22 cellular contexts compared by ENCODE assay signal in the genomic region with DNA sequence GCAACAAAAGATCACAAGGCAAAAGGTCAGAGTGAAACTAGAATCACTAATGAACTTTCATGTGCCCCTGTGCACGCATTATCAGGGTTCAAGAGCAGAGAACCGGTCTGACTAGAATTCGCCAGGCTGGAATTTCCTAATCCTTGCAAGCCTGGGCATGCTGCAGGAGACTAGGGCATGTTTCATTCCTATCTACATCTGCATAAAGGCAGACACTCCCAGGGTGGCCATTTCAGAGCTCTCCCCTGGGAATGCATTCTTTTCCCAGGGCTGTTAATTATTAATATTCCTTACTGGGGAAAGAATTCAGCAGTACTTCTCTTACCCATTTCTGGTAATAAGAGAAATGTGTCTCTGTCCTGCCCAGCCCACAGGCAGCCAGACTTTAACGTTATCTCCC.
"Had no signal": no experiment of that assay in that cellular context is flagged by ENCODE, and none has a peak within 500 bp of the region (broad histone marks: within the 10 kb centered on the region; RNA-seq: fewer than 3 reads in every experiment).

No MANE protein-coding gene starts in this region.

- H3K27me3 Mint-ChIP-seq: activated naive CD8-positive, alpha-beta T cell treated with anti-CD3 and anti-CD28 coated beads, Interleukin-2, amount 10 ng/mL, durations not matched to agents 7 days and 5 days; activated T-cell treated with anti-CD3 and anti-CD28 coated beads, Interleukin-2, amount 50 U/mL, for 24 hours; activated T-helper 17 cell treated with anti-CD3 and anti-CD28 coated beads, Interleukin-2, amount 50 U/mL, for 72 hours; naive thymus-derived CD8-positive, alpha-beta T cell had no signal

- H3K36me3 ChIP-seq: left ventricle myocardium inferior, neural progenitor cell, right lobe of liver, transverse colon had no signal

- DNase-seq: activated CD4-positive, alpha-beta T cell treated with anti-CD3 and anti-CD28 coated beads, Interleukin-2, amount 50 U/mL, for 4 hours; activated CD8-positive, alpha-beta memory T cell treated with anti-CD3 and anti-CD28 coated beads for 24 hours; activated CD8-positive, alpha-beta memory T cell treated with anti-CD3 and anti-CD28 coated beads, Interleukin-2, amount 50 U/mL, for 4 hours; activated naive CD4-positive, alpha-beta T cell treated with Interleukin-2 at 50 U/mL for 16 hours; activated naive CD8-positive, alpha-beta T cell treated with anti-CD3 and anti-CD28 coated beads, Interleukin-2, amount 10 ng/mL, durations not matched to agents 7 days and 5 days; activated T-cell treated with anti-CD3 and anti-CD28 coated beads, Interleukin-2, amount 50 U/mL, for 24 hours; amniotic stem cell; erythroblast; foreskin fibroblast; kidney glomerular epithelial cell; left ventricle myocardium inferior; naive thymus-derived CD8-positive, alpha-beta T cell; posterior cingulate gyrus; right lobe of liver; small intestine; stimulated activated CD4-positive, alpha-beta T cell treated with anti-CD3 and anti-CD28 coated beads, Interleukin-2, amount 100 ng/mL, for 24 hours; T-helper 9 cell; transverse colon had no signal

- H3K4me3 ChIP-seq: left ventricle myocardium inferior, neural progenitor cell, right lobe of liver, transverse colon had no signal

- ATAC-seq: activated T-helper 17 cell treated with anti-CD3 and anti-CD28 coated beads, Interleukin-2, amount 50 U/mL, for 72 hours; naive thymus-derived CD8-positive, alpha-beta T cell; right lobe of liver; stimulated activated effector memory CD8-positive, alpha-beta T cell treated with anti-CD3 and anti-CD28 coated beads, Interleukin-12 subunit alpha, Interleukin-12 subunit beta, amount 100 ng/mL, for 72 hours had no signal

- H3K9me3 ChIP-seq: right lobe of liver, transverse colon had no signal

- H3K36me3 Mint-ChIP-seq: activated naive CD8-positive, alpha-beta T cell treated with anti-CD3 and anti-CD28 coated beads, Interleukin-2, amount 10 ng/mL, durations not matched to agents 7 days and 5 days; mesothelial cell of epicardium; naive thymus-derived CD8-positive, alpha-beta T cell; neural progenitor cell; stimulated activated effector memory CD8-positive, alpha-beta T cell treated with anti-CD3 and anti-CD28 coated beads, Interleukin-12 subunit alpha, Interleukin-12 subunit beta, amount 100 ng/mL, for 72 hours had no signal

- H3K4me3 Mint-ChIP-seq: activated naive CD8-positive, alpha-beta T cell treated with anti-CD3 and anti-CD28 coated beads, Interleukin-2, amount 10 ng/mL, durations not matched to agents 7 days and 5 days; activated T-cell treated with anti-CD3 and anti-CD28 coated beads, Interleukin-2, amount 50 U/mL, for 24 hours; activated T-helper 17 cell treated with anti-CD3 and anti-CD28 coated beads, Interleukin-2, amount 50 U/mL, for 72 hours; mesothelial cell of epicardium; naive thymus-derived CD8-positive, alpha-beta T cell; neural progenitor cell; stimulated activated effector memory CD8-positive, alpha-beta T cell treated with anti-CD3 and anti-CD28 coated beads, Interleukin-12 subunit alpha, Interleukin-12 subunit beta, amount 100 ng/mL, for 72 hours had no signal

- H3K27me3 ChIP-seq: neural progenitor cell, right lobe of liver, transverse colon had no signal

- H3K27ac ChIP-seq: left ventricle myocardium inferior, neural progenitor cell, right lobe of liver, transverse colon had no signal

- H3K4me1 ChIP-seq: left ventricle myocardium inferior, neural progenitor cell, right lobe of liver, transverse colon had no signal

- H3K27ac Mint-ChIP-seq: activated naive CD8-positive, alpha-beta T cell treated with anti-CD3 and anti-CD28 coated beads, Interleukin-2, amount 10 ng/mL, durations not matched to agents 7 days and 5 days; activated T-cell treated with anti-CD3 and anti-CD28 coated beads, Interleukin-2, amount 50 U/mL, for 24 hours; activated T-helper 17 cell treated with anti-CD3 and anti-CD28 coated beads, Interleukin-2, amount 50 U/mL, for 72 hours; mesothelial cell of epicardium; naive thymus-derived CD8-positive, alpha-beta T cell; neural progenitor cell; stimulated activated effector memory CD8-positive, alpha-beta T cell treated with anti-CD3 and anti-CD28 coated beads, Interleukin-12 subunit alpha, Interleukin-12 subunit beta, amount 100 ng/mL, for 72 hours had no signal

- H3K4me1 Mint-ChIP-seq: activated naive CD8-positive, alpha-beta T cell treated with anti-CD3 and anti-CD28 coated beads, Interleukin-2, amount 10 ng/mL, durations not matched to agents 7 days and 5 days; activated T-helper 17 cell treated with anti-CD3 and anti-CD28 coated beads, Interleukin-2, amount 50 U/mL, for 72 hours; mesothelial cell of epicardium; naive thymus-derived CD8-positive, alpha-beta T cell; stimulated activated effector memory CD8-positive, alpha-beta T cell treated with anti-CD3 and anti-CD28 coated beads, Interleukin-12 subunit alpha, Interleukin-12 subunit beta, amount 100 ng/mL, for 72 hours had no signal
